Comparison of ENCODE assay signal across 14 cellular contexts in the genomic region with DNA sequence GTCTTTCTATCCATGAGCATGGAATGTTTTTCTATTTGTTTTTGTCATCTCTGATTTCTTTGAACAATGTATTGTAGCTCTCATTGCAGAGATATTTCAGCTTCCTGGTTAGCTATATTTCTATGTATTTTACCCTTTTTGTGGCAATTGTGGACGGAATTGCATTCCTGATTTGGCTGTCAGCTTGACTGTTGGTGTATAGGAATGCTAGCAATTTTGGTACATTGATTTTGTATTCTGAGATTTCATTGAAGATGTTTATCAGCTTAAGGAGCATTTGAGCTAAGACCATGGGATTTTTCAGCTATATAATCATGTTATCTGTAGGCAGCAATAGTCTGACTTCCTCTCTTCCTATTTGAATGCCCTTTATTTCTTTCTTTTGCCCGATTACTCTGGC.
DNase-seq lines count a peak whose midpoint lies in the region; ATAC-seq and TF ChIP-seq lines count a peak whose summit lies in the region.
"Had no signal": no experiment of that assay in that cellular context is flagged by ENCODE, and none has a peak within 500 bp of the region (broad histone marks: within the 10 kb centered on the region; RNA-seq: fewer than 3 reads in every experiment).

No MANE protein-coding gene starts in this region.

- no peaks in the 10 kb centered on the region for H3K36me3 ChIP-seq in mammary epithelial cell (ENCODE audit: insufficient read depth, low read length)
- H3K36me3 ChIP-seq in breast epithelium = no peaks in the 10 kb centered on the region
- H3K36me3 ChIP-seq: BLaER1 treated with 17β-estradiol and CSF1 and Interleukin-3, amounts not matched to agents 10 nM and 100 nM had no signal

- intact Hi-C loops in mammary epithelial cell (cut with micrococcal nuclease) (no loop called here), breast epithelium (cut with DNase I; ENCODE audit: low total_unique reads) (no loop called here)

- no peak for TF ChIP-seq CTCF in mammary epithelial cell (conservative IDR thresholded peaks at IDR 0.05 in 1 of 2, IDR thresholded peaks at IDR 0.05 in 1 of 2; ENCODE audit: extremely low read depth in 1 of 2, insufficient read depth in 1 of 2, low read depth in 1 of 2, low read length in 2 of 2)
- no peak for TF ChIP-seq CTCF in breast epithelium (IDR thresholded peaks at IDR 0.05)

- no peaks in the 10 kb centered on the region for H3K9me3 ChIP-seq in mammary epithelial cell (replicated peaks; ENCODE audit: insufficient read depth, low read length)
- H3K9me3 ChIP-seq in breast epithelium = peaks cover 0 to 34% of the 10 kb centered on the region in 2 donors

- H3K4me1 ChIP-seq in mammary epithelial cell (ENCODE audit: insufficient read depth, low read length) (no peaks in the 10 kb centered on the region), breast epithelium (no peaks in the 10 kb centered on the region)
- H3K4me1 ChIP-seq: BLaER1 treated with 17β-estradiol and CSF1 and Interleukin-3, amounts not matched to agents 10 nM and 100 nM had no signal

- no peak overlapping the region for H3K4me3 ChIP-seq in mammary epithelial cell (replicated peaks in 1 of 3; ENCODE audit: insufficient read depth in 1 of 3, low read depth in 2 of 3, low read length in 3 of 3)
- no peak overlapping the region for H3K4me3 ChIP-seq in breast epithelium
- H3K4me3 ChIP-seq: BLaER1 treated with 17β-estradiol and CSF1 and Interleukin-3, amounts not matched to agents 10 nM and 100 nM; GM23338 had no signal

- no peaks in the 10 kb centered on the region for H4K20me1 ChIP-seq in mammary epithelial cell (ENCODE audit: insufficient read depth, low read length)
- H4K20me1 ChIP-seq: BLaER1 treated with 17β-estradiol and CSF1 and Interleukin-3, amounts not matched to agents 10 nM and 100 nM had no signal

- H3K4me2 ChIP-seq in mammary epithelial cell (ENCODE audit: insufficient read depth, low read depth, low read length) = no peak overlapping the region
- H3K4me2 ChIP-seq: BLaER1 treated with 17β-estradiol and CSF1 and Interleukin-3, amounts not matched to agents 10 nM and 100 nM had no signal

- WGBS in mammary epithelial cell (ENCODE audit: low coverage, missing lambda C conversion rate) = 38% methylated on average over 2 of the region's 2 CpGs

- CTCF ChIA-PET in mammary epithelial cell (lab: Charles Lee; ENCODE audit: low non-redundant PET) = interaction anchor here (0.6 kb wide), 1 partner anchor 28 kb away, joined by 3 read pairs; no protein-coding TSS in a partner anchor

- no peak for TF ChIP-seq POLR2A in breast epithelium (IDR thresholded peaks at IDR 0.05)

- H3K9ac ChIP-seq in mammary epithelial cell (ENCODE audit: insufficient read depth, low read length) = no peak overlapping the region
- H3K9ac ChIP-seq: BLaER1 treated with 17β-estradiol and CSF1 and Interleukin-3, amounts not matched to agents 10 nM and 100 nM had no signal

- no TSS peak for BruUV-seq in mammary epithelial cell (replicated peaks; lab: Mats Ljungman, UMichigan)

- H3K27ac ChIP-seq in mammary epithelial cell (ENCODE audit: insufficient read depth, low read depth, low read length) (no peak overlapping the region), breast epithelium (no peak overlapping the region)
- H3K27ac ChIP-seq: 22Rv1; BLaER1 treated with 17β-estradiol and CSF1 and Interleukin-3, amounts not matched to agents 10 nM and 100 nM had no signal

- no peak overlapping the region for H2AFZ ChIP-seq in mammary epithelial cell (ENCODE audit: low read depth, low read length)
- H2AFZ ChIP-seq: GM23338 had no signal

- H3K79me2 ChIP-seq in mammary epithelial cell (ENCODE audit: insufficient read depth, low read length) = no peaks in the 10 kb centered on the region

- in situ Hi-C loops in mammary epithelial cell (cut with MboI; ENCODE audit: low sequenced_read_pairs in 2 of 2) = no loop called here

- DNase-seq in mammary epithelial cell (peak; percentile 8), breast epithelium (ENCODE audit: low spot score in 2 of 2) (no peak), amniotic stem cell (lab: John Stamatoyannopoulos, UW) (peak; percentile 18), dedifferentiated amniotic fluid mesenchymal stem cell (ENCODE audit: extremely low spot score) (peak; percentile 24), RKO (ENCODE audit: low spot score) (no peak), DMS114 treated with DMSO at 0.1 percent for 48 hours (lab: John Stamatoyannopoulos, UW; ENCODE audit: unreplicated experiment) (no peak)
- DNase-seq in stimulated activated CD4-positive, alpha-beta T cell treated with anti-CD3 and anti-CD28 coated beads, Interleukin-12 subunit alpha, Interleukin-12 subunit beta, amount 100 ng/mL, for 4 hours = no peak
- DNase-seq: AML-193; CD4-positive, CD25-positive, alpha-beta regulatory T cell; H7 had no signal

- H3K27me3 ChIP-seq in mammary epithelial cell (ENCODE audit: insufficient read depth, low read length) (peaks cover 2% of the 10 kb centered on the region), breast epithelium (no peaks in the 10 kb centered on the region)

- dilution Hi-C loops in mammary epithelial cell (cut with HindIII; ENCODE audit: low sequenced_read_pairs) = no loop called here

- ATAC-seq in HG02981 (IDR thresholded peaks at IDR 0.05; ENCODE audit: unreplicated experiment) = no peak
- ATAC-seq: GM23338 had no signal

Comparison
In these comparisons a context has a peak if more than half of its experiments do, and no peak if none do; other contexts are left out.
1. DNase-seq: peak in mammary epithelial cell (single experiment), amniotic stem cell (single experiment) and dedifferentiated amniotic fluid mesenchymal stem cell (single experiment); none in breast epithelium (0 of 2), RKO (single experiment), stimulated activated CD4-positive, alpha-beta T cell treated with anti-CD3 and anti-CD28 coated beads, Interleukin-12 subunit alpha, Interleukin-12 subunit beta, amount 100 ng/mL, for 4 hours (single experiment) and DMS114 treated with DMSO at 0.1 percent for 48 hours (single experiment).